In the genomic region with DNA sequence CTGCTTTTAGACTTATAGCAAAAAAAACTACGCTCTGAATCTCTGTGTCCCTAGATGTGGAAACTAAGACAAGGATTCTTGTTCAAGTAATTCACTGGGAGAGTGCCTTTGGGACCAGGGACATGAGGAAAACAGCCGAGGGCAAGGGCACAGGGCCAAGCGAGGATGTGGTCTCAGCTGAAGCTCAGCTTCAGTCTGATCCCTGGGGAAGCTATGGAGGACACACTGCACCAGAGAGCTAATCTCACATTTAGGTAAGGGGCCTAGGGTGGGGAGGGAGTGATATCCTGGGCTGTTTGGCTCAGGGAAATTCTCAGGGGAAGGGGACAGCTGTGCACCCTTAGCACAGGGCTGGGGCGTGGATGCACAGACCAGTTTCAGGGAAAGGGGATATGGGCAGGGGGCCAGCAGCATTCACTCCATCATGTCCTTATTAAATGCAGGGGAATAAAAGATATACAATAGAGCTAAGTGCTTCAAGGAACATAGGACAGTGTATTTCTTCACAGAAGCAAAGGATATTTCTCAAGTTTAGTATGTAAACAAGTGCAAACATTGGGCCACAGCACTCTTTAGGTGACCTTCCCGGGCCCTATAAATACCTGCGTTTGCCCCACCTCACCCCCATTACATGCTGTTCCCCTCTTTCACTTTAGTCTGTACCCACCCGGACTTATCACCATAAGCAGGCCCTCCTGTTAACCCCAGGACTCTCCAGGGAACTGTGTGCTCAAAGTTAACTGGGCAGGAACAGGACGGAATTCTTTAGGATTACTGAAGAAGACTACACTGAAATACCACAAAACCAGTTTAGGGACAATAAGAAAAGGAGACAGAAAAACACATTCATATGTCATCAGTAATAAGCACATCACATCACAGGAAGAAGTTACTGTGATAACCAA, we compare ENCODE assay signal across 21 cellular contexts. TPM values are rescaled to one million over a fixed set of nuclear protein-coding genes. Genes with fewer than 3 reads are reported as not detected.
DNase-seq lines count a peak whose midpoint lies in the region; ATAC-seq and TF ChIP-seq lines count a peak whose summit lies in the region.
"Had no signal": no experiment of that assay in that cellular context is flagged by ENCODE, and none has a peak within 500 bp of the region (broad histone marks: within the 10 kb centered on the region; RNA-seq: fewer than 3 reads in every experiment).

No MANE protein-coding gene starts in this region.

- ATAC-seq in HG02798 (IDR thresholded peaks at IDR 0.05; ENCODE audit: poor library complexity, unreplicated experiment): no peak

- H3K4ac ChIP-seq in neuronal stem cell (ENCODE audit: low read length): peak overlapping the region; percentile 1

- no peak overlapping the region for H2BK5ac ChIP-seq in neuronal stem cell (ENCODE audit: low read length)

- peak overlapping the region; percentile 48 for H2AFZ ChIP-seq in neuronal stem cell (ENCODE audit: low read length)
- no peak overlapping the region for H2AFZ ChIP-seq in MM.1S (ENCODE audit: low read length)

- H4K91ac ChIP-seq in neuronal stem cell (ENCODE audit: low read depth, low read length, poor library complexity): no peak overlapping the region

- TF ChIP-seq CTCF in HFFc6 (IDR thresholded peaks at IDR 0.05) (no peak), MM.1S (IDR thresholded peaks at IDR 0.05; ENCODE audit: low read length) (no peak)

- no CpG with 5 or more reads among the region's 8 CpGs for WGBS in neuronal stem cell (ENCODE audit: extremely low coverage in 2 of 2, insufficient read length in 2 of 2, insufficient replicate concordance in 1 of 2), 2 donors

- no peak overlapping the region for H3K27ac Mint-ChIP-seq in HFFc6
- H3K27ac Mint-ChIP-seq: activated B cell treated with CpG ODN at 0.5 μM for 24 hours; activated CD4-positive, alpha-beta memory T cell treated with anti-CD3 and anti-CD28 coated beads, Interleukin-2, amount 10 ng/mL, durations not matched to agents 7 days and 5 days; activated naive CD4-positive, alpha-beta T cell treated with anti-CD3 and anti-CD28 coated beads, Interleukin-2, amount 10 ng/mL, durations not matched to agents 7 days and 5 days; T-helper 2 cell treated with Interferon-gamma antibody and Interleukin-4, amounts not matched to agents 5 μg/mL and 100 μg/mL, for 36 hours had no signal

- H3K14ac ChIP-seq in neuronal stem cell (ENCODE audit: low read length): no peak overlapping the region

- no peaks in the 10 kb centered on the region; the same call in 1 of the 2 replicates for H3K36me3 Mint-ChIP-seq in HFFc6 (ENCODE audit: low read depth)
- H3K36me3 Mint-ChIP-seq: activated naive CD4-positive, alpha-beta T cell treated with anti-CD3 and anti-CD28 coated beads, Interleukin-2, amount 10 ng/mL, durations not matched to agents 7 days and 5 days had no signal

- H3K9ac ChIP-seq in neuronal stem cell (ENCODE audit: low read depth, low read length, poor library complexity): no peak overlapping the region
- H3K9ac ChIP-seq in MM.1S (ENCODE audit: low read length): no peak overlapping the region

- no peak overlapping the region for H4K8ac ChIP-seq in neuronal stem cell (ENCODE audit: low read depth, low read length)

- no peak overlapping the region for H3K4me3 ChIP-seq in neuronal stem cell (ENCODE audit: low read length in 2 of 2)
- H3K4me3 ChIP-seq in MM.1S (ENCODE audit: low read length): no peak overlapping the region
- H3K4me3 ChIP-seq: ascending aorta, SJSA1, uterus had no signal

- no peak overlapping the region for H3K18ac ChIP-seq in neuronal stem cell (ENCODE audit: low read length)

- no peak overlapping the region for H2AK5ac ChIP-seq in neuronal stem cell (ENCODE audit: low read depth, low read length)

- H3K4me3 Mint-ChIP-seq in HFFc6: no peak overlapping the region
- H3K4me3 Mint-ChIP-seq: activated B cell treated with CpG ODN at 0.5 μM for 24 hours; activated CD4-positive, alpha-beta memory T cell treated with anti-CD3 and anti-CD28 coated beads, Interleukin-2, amount 10 ng/mL, durations not matched to agents 7 days and 5 days; activated naive CD4-positive, alpha-beta T cell treated with anti-CD3 and anti-CD28 coated beads, Interleukin-2, amount 10 ng/mL, durations not matched to agents 7 days and 5 days; T-helper 2 cell treated with Interferon-gamma antibody and Interleukin-4, amounts not matched to agents 5 μg/mL and 100 μg/mL, for 36 hours had no signal

- H3K27ac ChIP-seq in neuronal stem cell (replicated peaks; ENCODE audit: low read length) (no peak overlapping the region), MM.1S (ENCODE audit: low read length) (no peak overlapping the region)
- H3K27ac ChIP-seq: ascending aorta, SJSA1, uterus had no signal

- no peaks in the 10 kb centered on the region for H3K79me1 ChIP-seq in neuronal stem cell (ENCODE audit: low read depth, low read length)

- H3K27me3 ChIP-seq in neuronal stem cell (ENCODE audit: control insufficient read depth in 3 of 3, insufficient read depth in 3 of 3, low read depth in 1 of 3, low read length in 3 of 3) (no peaks in the 10 kb centered on the region), MM.1S (replicated peaks; ENCODE audit: insufficient read depth, low read length) (no peaks in the 10 kb centered on the region)
- H3K27me3 ChIP-seq: ascending aorta, SJSA1, uterus had no signal

- H3K4me2 ChIP-seq in neuronal stem cell (ENCODE audit: insufficient read depth, low read length, poor library complexity, severe bottlenecking) (no peak overlapping the region), MM.1S (ENCODE audit: low read depth, low read length) (no peak overlapping the region)

- no peaks in the 10 kb centered on the region for H3K79me2 ChIP-seq in MM.1S (ENCODE audit: low read length)

- H3K23ac ChIP-seq in neuronal stem cell (ENCODE audit: low read depth, low read length, poor library complexity): no peak overlapping the region

- no peak overlapping the region for H2BK12ac ChIP-seq in neuronal stem cell (ENCODE audit: low read length)

- H3K9me3 Mint-ChIP-seq in HFFc6: no peaks in the 10 kb centered on the region
- H3K9me3 Mint-ChIP-seq: activated B cell treated with CpG ODN at 0.5 μM for 24 hours; activated CD4-positive, alpha-beta memory T cell treated with anti-CD3 and anti-CD28 coated beads, Interleukin-2, amount 10 ng/mL, durations not matched to agents 7 days and 5 days; activated naive CD4-positive, alpha-beta T cell treated with anti-CD3 and anti-CD28 coated beads, Interleukin-2, amount 10 ng/mL, durations not matched to agents 7 days and 5 days; T-helper 2 cell treated with Interferon-gamma antibody and Interleukin-4, amounts not matched to agents 5 μg/mL and 100 μg/mL, for 36 hours had no signal

- peaks cover 2% of the 10 kb centered on the region; the same call in 1 of the 2 replicates for H3K4me1 Mint-ChIP-seq in HFFc6 (ENCODE audit: low read depth)
- H3K4me1 Mint-ChIP-seq: activated B cell treated with CpG ODN at 0.5 μM for 24 hours; activated CD4-positive, alpha-beta memory T cell treated with anti-CD3 and anti-CD28 coated beads, Interleukin-2, amount 10 ng/mL, durations not matched to agents 7 days and 5 days; activated naive CD4-positive, alpha-beta T cell treated with anti-CD3 and anti-CD28 coated beads, Interleukin-2, amount 10 ng/mL, durations not matched to agents 7 days and 5 days had no signal

- no peaks in the 10 kb centered on the region; the same call in 1 of the 2 replicates for H3K27me3 Mint-ChIP-seq in HFFc6 (ENCODE audit: insufficient read depth)

- H3K9me2 ChIP-seq in MM.1S (replicated peaks; ENCODE audit: insufficient read depth, low read length): no peaks in the 10 kb centered on the region

- H2BK120ac ChIP-seq in neuronal stem cell (ENCODE audit: low read depth, low read length): no peak overlapping the region

- no peaks in the 10 kb centered on the region for H3F3A ChIP-seq in MM.1S (ENCODE audit: insufficient read depth, low read length)

- DNase-seq in Daoy (ENCODE audit: low read depth) (peak; percentile 7), NCI-H524 treated with DMSO at 0.1 percent for 48 hours (lab: John Stamatoyannopoulos, UW) (peak; percentile 1), fibroblast of gingiva (ENCODE audit: low read depth) (peak; percentile 22), neuronal stem cell (ENCODE audit: low spot score) (no peak), HFFc6 (no peak), SHP77 (lab: John Stamatoyannopoulos, UW) (no peak), MM.1S (no peak)
- DNase-seq: activated B cell treated with CpG ODN at 0.5 μM for 24 hours; activated CD4-positive, alpha-beta memory T cell treated with anti-CD3 and anti-CD28 coated beads, Interleukin-2, amount 10 ng/mL, durations not matched to agents 7 days and 5 days; activated naive CD4-positive, alpha-beta T cell treated with anti-CD3 and anti-CD28 coated beads, Interleukin-2, amount 10 ng/mL, durations not matched to agents 7 days and 5 days; activated T-cell treated with anti-CD3 and anti-CD28 coated beads, Interleukin-2, amount 50 U/mL, for 1 hour; COR-L47; GDM1; HCEC 1CT; NCI-H1436; NCI-H446 treated with DMSO at 0.1 percent for 48 hours; uterus had no signal

- peaks cover 0 to 1% of the 10 kb centered on the region in 2 donors for H3K4me1 ChIP-seq in neuronal stem cell (ENCODE audit: control insufficient read depth in 2 of 2, insufficient read depth in 1 of 2, low read depth in 1 of 2, low read length in 2 of 2)
- no peaks in the 10 kb centered on the region for H3K4me1 ChIP-seq in MM.1S (ENCODE audit: low read length)
- H3K4me1 ChIP-seq: ascending aorta, SJSA1, uterus had no signal

- no peaks in the 10 kb centered on the region for H4K20me1 ChIP-seq in MM.1S (ENCODE audit: insufficient read depth, low read length)

- peaks cover 0 to 5% of the 10 kb centered on the region in 2 donors for H3K9me3 ChIP-seq in neuronal stem cell (replicated peaks in 1 of 2; ENCODE audit: control insufficient read depth in 2 of 2, insufficient read depth in 1 of 2, low read depth in 1 of 2, low read length in 2 of 2)
- no peaks in the 10 kb centered on the region for H3K9me3 ChIP-seq in MM.1S (replicated peaks; ENCODE audit: insufficient read depth, low read length)
- H3K9me3 ChIP-seq: ascending aorta, SJSA1, uterus had no signal

- no peaks in the 10 kb centered on the region for H3K36me3 ChIP-seq in neuronal stem cell (replicated peaks in 1 of 2; ENCODE audit: control insufficient read depth in 2 of 2, insufficient read depth in 2 of 2, low read length in 2 of 2)
- no peaks in the 10 kb centered on the region for H3K36me3 ChIP-seq in MM.1S (replicated peaks; ENCODE audit: insufficient read depth, low read length)
- H3K36me3 ChIP-seq: ascending aorta, SJSA1, uterus had no signal

- H2BK15ac ChIP-seq in neuronal stem cell (ENCODE audit: low read length): no peak overlapping the region

RNA-seq across cellular contexts. Expression of gene FSIP1, which starts 45.7 kb away (rescaled TPM):
- 0.97 and 2.2 TPM in 2 replicates for total RNA-seq in Daoy (2014; rRNA removed; shearing (Covaris generic))
- 1.3 TPM for polyA plus RNA-seq in neuronal stem cell (2013, experiment 1 of 2)
- polyA plus RNA-seq in neuronal stem cell (2013, experiment 2 of 2): 1.1 TPM
- 1 to 10 TPM; 1.2 to 2.0 (median 1.3) TPM for total RNA-seq in HFFc6 (2021; fragmentation: NEBNext Ultra II Directional; extraction: Animal tissue kit (Norgen Biotek cat#: 25700))
- total RNA-seq: ascending aorta had no signal

Comparison
In these comparisons a context has a peak if more than half of its experiments do, and no peak if none do; other contexts are left out.
1. DNase-seq: peak in Daoy (single experiment), NCI-H524 treated with DMSO at 0.1 percent for 48 hours (single experiment) and fibroblast of gingiva (single experiment); none in neuronal stem cell (single experiment), HFFc6 (single experiment), SHP77 (0 of 2) and MM.1S (single experiment).